In genomic region chr12:48336564-48336963, GRCh38 we compare ENCODE assay signal across 16 cellular contexts. TPM values are rescaled to one million over a fixed set of nuclear protein-coding genes. Genes with fewer than 3 reads are reported as not detected.
DNase-seq lines count a peak whose midpoint lies in the region; ATAC-seq and TF ChIP-seq lines count a peak whose summit lies in the region.
"Had no signal": no experiment of that assay in that cellular context is flagged by ENCODE, and none has a peak within 500 bp of the region (broad histone marks: within the 10 kb centered on the region; RNA-seq: fewer than 3 reads in every experiment).

No MANE protein-coding gene starts in this region.

- peak overlapping the region; percentile 74 for H3K27ac Mint-ChIP-seq in dendritic cell treated with granulocyte-macrophage colony-stimulating factor and Interleukin-4, amounts not matched to agents 40 ng/mL and 50 ng/mL, for 4 days
- no peak overlapping the region for H3K27ac Mint-ChIP-seq in activated T-helper 2 cell treated with anti-CD3 and anti-CD28 coated beads, Interferon-gamma antibody, Interleukin-2, Interleukin-4, amounts not matched to agents 10 μg/mL and 5 μg/mL and 100 μg/mL, durations not matched to agents 14 hours and 24 hours and 36 hours
- H3K27ac Mint-ChIP-seq: activated CD4-positive, alpha-beta memory T cell treated with anti-CD3 and anti-CD28 coated beads for 36 hours; nephron had no signal

- H3K4me3 ChIP-seq in MM.1S (ENCODE audit: low read length) (no peak overlapping the region), retinal pigment epithelial cell (ENCODE audit: low read length) (no peak overlapping the region)
- H3K4me3 ChIP-seq: tibial nerve had no signal

- H3K36me3 Mint-ChIP-seq in dendritic cell treated with granulocyte-macrophage colony-stimulating factor and Interleukin-4, amounts not matched to agents 40 ng/mL and 50 ng/mL, for 4 days (ENCODE audit: low read depth): peaks cover 28% of the 10 kb centered on the region
- no peaks in the 10 kb centered on the region for H3K36me3 Mint-ChIP-seq in activated T-helper 2 cell treated with anti-CD3 and anti-CD28 coated beads, Interferon-gamma antibody, Interleukin-2, Interleukin-4, amounts not matched to agents 10 μg/mL and 5 μg/mL and 100 μg/mL, durations not matched to agents 14 hours and 24 hours and 36 hours (ENCODE audit: low read depth)

- intact Hi-C loops in dendritic cell treated with granulocyte-macrophage colony-stimulating factor and Interleukin-4, amounts not matched to agents 40 ng/mL and 50 ng/mL, for 4 days (cut with micrococcal nuclease): loop anchor here (5.0 kb wide), 1 partner anchor 139 kb away; no protein-coding TSS in a partner anchor
- intact Hi-C loops in activated T-helper 2 cell treated with anti-CD3 and anti-CD28 coated beads, Interferon-gamma antibody, Interleukin-2, Interleukin-4, amounts not matched to agents 10 μg/mL and 5 μg/mL and 100 μg/mL, durations not matched to agents 14 hours and 24 hours and 36 hours (cut with micrococcal nuclease): no loop called here

- peak; percentile 9 for DNase-seq in NCI-H82 (lab: John Stamatoyannopoulos, UW)
- no peak for DNase-seq in NCI-H82 treated with DMSO at 0.1 percent for 48 hours (lab: John Stamatoyannopoulos, UW; ENCODE audit: unreplicated experiment)
- no peak for DNase-seq in MM.1S
- no peak for DNase-seq in retinal pigment epithelial cell (ENCODE audit: low read depth)
- DNase-seq in activated T-helper 2 cell treated with anti-CD3 and anti-CD28 coated beads, Interferon-gamma antibody, Interleukin-2, Interleukin-4, amounts not matched to agents 10 μg/mL and 5 μg/mL and 100 μg/mL, durations not matched to agents 14 hours and 24 hours and 36 hours (ENCODE audit: low spot score): no peak
- no peak for DNase-seq in middle frontal gyrus (ENCODE audit: extremely low spot score, low spot score)
- DNase-seq: activated CD4-positive, alpha-beta memory T cell treated with anti-CD3 and anti-CD28 coated beads for 36 hours; activated naive CD4-positive, alpha-beta T cell; DMS79; left cardiac atrium; NCI-H1694; T-cell had no signal

- H3K9me3 Mint-ChIP-seq in dendritic cell treated with granulocyte-macrophage colony-stimulating factor and Interleukin-4, amounts not matched to agents 40 ng/mL and 50 ng/mL, for 4 days: peaks cover 9% of the 10 kb centered on the region
- no peaks in the 10 kb centered on the region for H3K9me3 Mint-ChIP-seq in activated T-helper 2 cell treated with anti-CD3 and anti-CD28 coated beads, Interferon-gamma antibody, Interleukin-2, Interleukin-4, amounts not matched to agents 10 μg/mL and 5 μg/mL and 100 μg/mL, durations not matched to agents 14 hours and 24 hours and 36 hours
- H3K9me3 Mint-ChIP-seq: activated CD4-positive, alpha-beta memory T cell treated with anti-CD3 and anti-CD28 coated beads for 36 hours; nephron had no signal

- no peaks in the 10 kb centered on the region for H3K36me3 ChIP-seq in MM.1S (replicated peaks; ENCODE audit: insufficient read depth, low read length)

- no peaks in the 10 kb centered on the region for H3K9me2 ChIP-seq in MM.1S (replicated peaks; ENCODE audit: insufficient read depth, low read length)

- H3K4me2 ChIP-seq in MM.1S (ENCODE audit: low read depth, low read length): no peak overlapping the region

- no peaks in the 10 kb centered on the region for H3K4me1 ChIP-seq in MM.1S (ENCODE audit: low read length)
- H3K4me1 ChIP-seq: tibial nerve had no signal

- peak; percentile 35 for TF ChIP-seq CTCF in MM.1S (IDR thresholded peaks at IDR 0.05; ENCODE audit: low read length)
- peak; percentile 29 for TF ChIP-seq CTCF in retinal pigment epithelial cell (conservative IDR thresholded peaks at IDR 0.05; ENCODE audit: low read depth, low read length)

- H3K27me3 ChIP-seq in MM.1S (replicated peaks; ENCODE audit: insufficient read depth, low read length): no peaks in the 10 kb centered on the region
- H3K27me3 ChIP-seq: tibial nerve had no signal

- H4K20me1 ChIP-seq in MM.1S (ENCODE audit: insufficient read depth, low read length): no peaks in the 10 kb centered on the region

- H3K4me1 Mint-ChIP-seq in dendritic cell treated with granulocyte-macrophage colony-stimulating factor and Interleukin-4, amounts not matched to agents 40 ng/mL and 50 ng/mL, for 4 days (ENCODE audit: low read depth): peaks cover 57% of the 10 kb centered on the region
- no peaks in the 10 kb centered on the region for H3K4me1 Mint-ChIP-seq in activated T-helper 2 cell treated with anti-CD3 and anti-CD28 coated beads, Interferon-gamma antibody, Interleukin-2, Interleukin-4, amounts not matched to agents 10 μg/mL and 5 μg/mL and 100 μg/mL, durations not matched to agents 14 hours and 24 hours and 36 hours (ENCODE audit: low read depth)
- H3K4me1 Mint-ChIP-seq: nephron had no signal

- H3K79me2 ChIP-seq in MM.1S (ENCODE audit: low read length): no peaks in the 10 kb centered on the region

- H3K9ac ChIP-seq in MM.1S (ENCODE audit: low read length): no peak overlapping the region

- H3K9me3 ChIP-seq in MM.1S (replicated peaks; ENCODE audit: insufficient read depth, low read length): no peaks in the 10 kb centered on the region
- H3K9me3 ChIP-seq: tibial nerve had no signal

- peaks cover 1% of the 10 kb centered on the region for H3K27me3 Mint-ChIP-seq in dendritic cell treated with granulocyte-macrophage colony-stimulating factor and Interleukin-4, amounts not matched to agents 40 ng/mL and 50 ng/mL, for 4 days
- H3K27me3 Mint-ChIP-seq in activated T-helper 2 cell treated with anti-CD3 and anti-CD28 coated beads, Interferon-gamma antibody, Interleukin-2, Interleukin-4, amounts not matched to agents 10 μg/mL and 5 μg/mL and 100 μg/mL, durations not matched to agents 14 hours and 24 hours and 36 hours (ENCODE audit: low read depth): no peaks in the 10 kb centered on the region
- H3K27me3 Mint-ChIP-seq: activated CD4-positive, alpha-beta memory T cell treated with anti-CD3 and anti-CD28 coated beads for 36 hours; T-cell had no signal

- no peak overlapping the region for H2AFZ ChIP-seq in MM.1S (ENCODE audit: low read length)

- no peak for ATAC-seq in HG02678 (IDR thresholded peaks at IDR 0.05; ENCODE audit: unreplicated experiment)
- ATAC-seq: T-cell had no signal

- no peak overlapping the region for H3K27ac ChIP-seq in MM.1S (ENCODE audit: low read length)
- H3K27ac ChIP-seq: tibial nerve had no signal

- peak overlapping the region; percentile 33 for H3K4me3 Mint-ChIP-seq in dendritic cell treated with granulocyte-macrophage colony-stimulating factor and Interleukin-4, amounts not matched to agents 40 ng/mL and 50 ng/mL, for 4 days
- no peak overlapping the region for H3K4me3 Mint-ChIP-seq in activated T-helper 2 cell treated with anti-CD3 and anti-CD28 coated beads, Interferon-gamma antibody, Interleukin-2, Interleukin-4, amounts not matched to agents 10 μg/mL and 5 μg/mL and 100 μg/mL, durations not matched to agents 14 hours and 24 hours and 36 hours (ENCODE audit: low read depth)
- H3K4me3 Mint-ChIP-seq: activated CD4-positive, alpha-beta memory T cell treated with anti-CD3 and anti-CD28 coated beads for 36 hours; nephron; T-cell had no signal

- no peaks in the 10 kb centered on the region for H3F3A ChIP-seq in MM.1S (ENCODE audit: insufficient read depth, low read length)

RNA-seq across cellular contexts. Expression of gene ZNF641, which starts 14.2 kb away (rescaled TPM):
- 5.4 and 6.4 TPM in 2 replicates for total RNA-seq in activated T-helper 2 cell treated with anti-CD3 and anti-CD28 coated beads, Interferon-gamma antibody, Interleukin-2, Interleukin-4, amounts not matched to agents 10 μg/mL and 5 μg/mL and 100 μg/mL, durations not matched to agents 14 hours and 24 hours and 36 hours
